In genomic region chr16:56606071-56606687, GRCh38 we compare ENCODE assay signal across 9 cellular contexts. TPM values are rescaled to one million over a fixed set of nuclear protein-coding genes. Genes with fewer than 3 reads are reported as not detected.
A peak's percentile ranks its signal among the peaks of the same experiment; 100 is the strongest.
DNase-seq lines count a peak whose midpoint lies in the region; ATAC-seq, FAIRE-seq and TF ChIP-seq lines count a peak whose summit lies in the region.
"Had no signal": no experiment of that assay in that cellular context is flagged by ENCODE, and none has a peak within 500 bp of the region (broad histone marks: within the 10 kb centered on the region; RNA-seq: fewer than 3 reads in every experiment).

No MANE protein-coding gene starts in this region.

- BruUV-seq in endothelial cell of umbilical vein (replicated peaks; lab: Mats Ljungman, UMichigan) = no TSS peak

- ATAC-seq in pancreas (no peak), HG03095 (IDR thresholded peaks at IDR 0.05; ENCODE audit: unreplicated experiment) (no peak), GM21367 (IDR thresholded peaks at IDR 0.05; ENCODE audit: unreplicated experiment) (no peak)

- peaks cover 0 to 4% of the 10 kb centered on the region in 2 donors for H3K36me3 Mint-ChIP-seq in CD4-positive, alpha-beta memory T cell

- peaks cover 0 to 3% of the 10 kb centered on the region in 2 donors for H3K27me3 Mint-ChIP-seq in CD4-positive, alpha-beta memory T cell

- H3K9me3 Mint-ChIP-seq in CD4-positive, alpha-beta memory T cell = no peaks in the 10 kb centered on the region

- CTCF ChIA-PET in CD4-positive, alpha-beta memory T cell (lab: Charles Lee; ENCODE audit: partially characterized antibody) = interaction anchor here (1.1 to 3.3 kb wide), 2 partner anchors 96 kb away, joined by 6 to 37 read pairs; no protein-coding TSS in a partner anchor
- CTCF ChIA-PET in endothelial cell of umbilical vein (lab: Charles Lee) = interaction anchor here (1.0 to 7.8 kb wide), 6 partner anchors 19 to 122 kb away, joined by 4 to 118 read pairs (median 4); partner anchors contain the start of gene MT1E

- H3K27me3 ChIP-seq in CD4-positive, alpha-beta memory T cell (ENCODE audit: insufficient read depth, low read length) = no peaks in the 10 kb centered on the region
- H3K27me3 ChIP-seq in Peyer's patch (no peaks in the 10 kb centered on the region), endothelial cell of umbilical vein (ENCODE audit: control insufficient read depth in 2 of 2, insufficient read depth in 2 of 2, low read length in 2 of 2) (no peaks in the 10 kb centered on the region), pancreas (no peaks in the 10 kb centered on the region)

- intact Hi-C loops in CD4-positive, alpha-beta memory T cell (cut with micrococcal nuclease) = no loop called here
- intact Hi-C loops in endothelial cell of umbilical vein (cut with micrococcal nuclease) = loop anchor here (2.0 kb wide), 2 partner anchors 155 to 581 kb away; partner anchors contain the start of genes NUDT21, OGFOD1, PSME3IP1 and RSPRY1
- intact Hi-C loops in pancreas (cut with DNase I) = no loop called here

- no peaks in the 10 kb centered on the region for H3K9me3 ChIP-seq in CD4-positive, alpha-beta memory T cell (ENCODE audit: control insufficient read depth in 1 of 2, low read length in 2 of 2)
- no peaks in the 10 kb centered on the region for H3K9me3 ChIP-seq in Peyer's patch
- H3K9me3 ChIP-seq in endothelial cell of umbilical vein (replicated peaks; ENCODE audit: control insufficient read depth, insufficient read depth, low read length) = no peaks in the 10 kb centered on the region
- H3K9me3 ChIP-seq in pancreas = no peaks in the 10 kb centered on the region

- H2AFZ ChIP-seq in endothelial cell of umbilical vein (ENCODE audit: low read depth, low read length) = no peak overlapping the region

- peaks cover 12% of the 10 kb centered on the region for H3K79me2 ChIP-seq in endothelial cell of umbilical vein (ENCODE audit: control insufficient read depth, insufficient read depth, low read length)

- H3K27ac Mint-ChIP-seq in CD4-positive, alpha-beta memory T cell = peak overlapping the region; percentile 15 to 93 (median 88)

- H3K4me2 ChIP-seq in endothelial cell of umbilical vein (ENCODE audit: insufficient read depth, low read length) = peak overlapping the region; percentile 77
- H3K4me2 ChIP-seq: KMS-11 had no signal

- TF ChIP-seq CTCF in Peyer's patch (IDR thresholded peaks at IDR 0.05) (no peak), endothelial cell of umbilical vein (IDR thresholded peaks at IDR 0.05; ENCODE audit: extremely low read depth in 1 of 2, insufficient read depth in 1 of 2, low read depth in 1 of 2, low read length in 2 of 2) (no peak), pancreas (IDR thresholded peaks at IDR 0.05) (no peak)

- H3K4me1 Mint-ChIP-seq in CD4-positive, alpha-beta memory T cell = peaks cover 22 to 47% (median 37%) of the 10 kb centered on the region in 4 donors

- no peak overlapping the region for H3K4me3 ChIP-seq in CD4-positive, alpha-beta memory T cell (ENCODE audit: low read length in 2 of 2)
- no peak overlapping the region for H3K4me3 ChIP-seq in Peyer's patch
- H3K4me3 ChIP-seq in endothelial cell of umbilical vein (replicated peaks in 1 of 3; ENCODE audit: insufficient read depth in 1 of 3, low read depth in 1 of 3, low read length in 3 of 3) = peak overlapping the region in 1 of 3 experiments; percentile 8
- H3K4me3 ChIP-seq in pancreas = no peak overlapping the region

- no peaks in the 10 kb centered on the region for H4K20me1 ChIP-seq in endothelial cell of umbilical vein (replicated peaks; ENCODE audit: control insufficient read depth, extremely low read depth, insufficient read depth, low read length)

- FAIRE-seq in endothelial cell of umbilical vein (lab: Jason Lieb, UNC) = peak; percentile 50
- no peak for FAIRE-seq in pancreas (lab: Jason Lieb, UNC)

- H3K36me3 ChIP-seq in CD4-positive, alpha-beta memory T cell (ENCODE audit: insufficient read depth, low read length) = no peaks in the 10 kb centered on the region
- H3K36me3 ChIP-seq in Peyer's patch (no peaks in the 10 kb centered on the region), endothelial cell of umbilical vein (ENCODE audit: control insufficient read depth in 2 of 2, extremely low read depth in 1 of 2, insufficient read depth in 2 of 2, low read length in 2 of 2) (no peaks in the 10 kb centered on the region), pancreas (no peaks in the 10 kb centered on the region)

- peak overlapping the region in 5 of 8 donors; percentile 17 to 74 (median 55) for H3K4me3 Mint-ChIP-seq in CD4-positive, alpha-beta memory T cell

- no peak overlapping the region for H3K27ac ChIP-seq in CD4-positive, alpha-beta memory T cell (ENCODE audit: low read depth, low read length)
- peak overlapping the region; percentile 75 to 93 (median 84) for H3K27ac ChIP-seq in Peyer's patch
- peak overlapping the region; percentile 99 for H3K27ac ChIP-seq in endothelial cell of umbilical vein (ENCODE audit: insufficient read depth, low read depth, low read length)
- peak overlapping the region; percentile 78 to 94 (median 90) for H3K27ac ChIP-seq in pancreas
- H3K27ac ChIP-seq: KMS-11 had no signal

- peaks cover 42% of the 10 kb centered on the region for H3K4me1 ChIP-seq in CD4-positive, alpha-beta memory T cell (ENCODE audit: insufficient read depth, low read length)
- H3K4me1 ChIP-seq in Peyer's patch = peaks cover 0 to 14% (median 7%) of the 10 kb centered on the region in 4 donors
- peaks cover 42% of the 10 kb centered on the region for H3K4me1 ChIP-seq in endothelial cell of umbilical vein (ENCODE audit: control insufficient read depth, extremely low read depth, insufficient read depth, low read length)
- peaks cover 0 to 20% (median 0%) of the 10 kb centered on the region in 3 donors for H3K4me1 ChIP-seq in pancreas

- 67 to 70% methylated on average over 4 of the region's 4 CpGs for WGBS in pancreas, 2 donors

- no peaks in the 10 kb centered on the region for H3K9me1 ChIP-seq in endothelial cell of umbilical vein (replicated peaks; ENCODE audit: control insufficient read depth, extremely low read depth, insufficient read depth, low read length)

- no peak for DNase-seq in CD4-positive, alpha-beta memory T cell
- DNase-seq in Peyer's patch (peak in 1 of 3 donors; percentile 62), endothelial cell of umbilical vein (ENCODE audit: low read depth, low spot score) (no peak), pancreas (no peak), KG1 (lab: John Stamatoyannopoulos, UW) (no peak)
- no peak for DNase-seq in stimulated activated CD4-positive, alpha-beta T cell treated with anti-CD3 and anti-CD28 coated beads, Interleukin-12 subunit alpha, Interleukin-12 subunit beta, amount 100 ng/mL, for 4 hours

- POLR2A ChIA-PET in CD4-positive, alpha-beta memory T cell (lab: Charles Lee; ENCODE audit: partially characterized antibody) = interaction anchor here (1.8 to 4.7 kb wide), 4 partner anchors 37 to 95 kb away, joined by 6 to 22 read pairs (median 14); partner anchors contain the start of genes BBS2 and MT1X
- POLR2A ChIA-PET in endothelial cell of umbilical vein (lab: Charles Lee) = interaction anchor here (0.7 to 3.4 kb wide), 4 partner anchors 12 to 89 kb away, joined by 3 to 20 read pairs (median 5); partner anchors contain the start of gene MT1E

- dilution Hi-C loops in endothelial cell of umbilical vein (cut with MboI; ENCODE audit: extremely low pct_ligation_motif_present, low sequenced_read_pairs) = no loop called here

- H3K9ac ChIP-seq in endothelial cell of umbilical vein (replicated peaks; ENCODE audit: extremely low read depth, insufficient read depth, low read length) = peak overlapping the region; percentile 77
- H3K9ac ChIP-seq: KMS-11 had no signal

- TF ChIP-seq POLR2A in Peyer's patch (IDR thresholded peaks at IDR 0.05) (no peak), endothelial cell of umbilical vein (IDR thresholded peaks at IDR 0.05; ENCODE audit: low read depth, low read length) (no peak)

RNA-seq across cellular contexts. Expression of gene MT2A, which starts 2.2 kb away (rescaled TPM):
- total RNA-seq in CD4-positive, alpha-beta memory T cell = 10 to 100 TPM; 15.8 to 17.7 TPM
- 100 to 1,000 TPM in 1 of 2 donors, 10 to 100 TPM in 1; 87.5 to 226 TPM for polyA plus RNA-seq in CD4-positive, alpha-beta memory T cell
- total RNA-seq in Peyer's patch (1,000 to 10,000 TPM in 1 of 4 donors, 100 to 1,000 TPM in 1, 10 to 100 TPM in 2; 33.2 to 1,072 (median 216) TPM), endothelial cell of umbilical vein (1,337 and 1,517 TPM in 2 replicates), pancreas (100 to 1,000 TPM in 3 of 6 donors, 10 to 100 TPM in 3; 71.0 to 389 (median 110) TPM)
- polyA plus RNA-seq in endothelial cell of umbilical vein (260 and 276 TPM in 2 replicates), pancreas (100 to 1,000 TPM; 254 to 495 TPM)
- polyA plus RNA-seq in endothelial cell of umbilical vein (2011; cell fraction: cytosol; rRNA removed) = 433 and 536 TPM in 2 replicates
- 161 and 174 TPM in 2 replicates for polyA plus RNA-seq in endothelial cell of umbilical vein (2011; cell fraction: nucleus; rRNA removed)
- 4,187 and 5,829 TPM in 2 replicates for polyA plus RNA-seq in endothelial cell of umbilical vein (2012)
- 94.1 and 153 TPM in 2 replicates for polyA minus RNA-seq in endothelial cell of umbilical vein
- 123 TPM for polyA minus RNA-seq in endothelial cell of umbilical vein (2011; cell fraction: cytosol; rRNA and poly(A)+ RNA removed)
- polyA minus RNA-seq in endothelial cell of umbilical vein (2011; cell fraction: nucleus; rRNA and poly(A)+ RNA removed) = 54.8 and 79.2 TPM in 2 replicates

RNA-seq across cellular contexts. Expression of gene MT3, which starts 16.9 kb away (rescaled TPM):
- not detected for total RNA-seq in CD4-positive, alpha-beta memory T cell
- polyA plus RNA-seq in CD4-positive, alpha-beta memory T cell = 1 to 10 TPM in 1 of 2 donors, not detected in 1; 1.1 TPM
- not detected for total RNA-seq in Peyer's patch
- not detected in 2 replicates for total RNA-seq in endothelial cell of umbilical vein
- 0.37 TPM in 1 of 2 replicates, not detected in the other for polyA plus RNA-seq in endothelial cell of umbilical vein
- polyA plus RNA-seq in endothelial cell of umbilical vein (2011; cell fraction: cytosol; rRNA removed) = 0.30 TPM in 1 of 2 replicates, not detected in the other
- not detected in 2 replicates for polyA plus RNA-seq in endothelial cell of umbilical vein (2011; cell fraction: nucleus; rRNA removed)
- polyA plus RNA-seq in endothelial cell of umbilical vein (2012) = 0.44 TPM in 1 of 2 replicates, not detected in the other
- polyA minus RNA-seq in endothelial cell of umbilical vein = not detected in 2 replicates
- not detected for polyA minus RNA-seq in endothelial cell of umbilical vein (2011; cell fraction: cytosol; rRNA and poly(A)+ RNA removed)
- polyA minus RNA-seq in endothelial cell of umbilical vein (2011; cell fraction: nucleus; rRNA and poly(A)+ RNA removed) = not detected in 2 replicates
- under 1 TPM in 2 of 6 donors, not detected in 4; 0.41 to 0.43 TPM for total RNA-seq in pancreas
- polyA plus RNA-seq in pancreas = 1 to 10 TPM; 1.1 to 4.6 TPM

RNA-seq across cellular contexts. Expression of gene MT1E, which starts 19.4 kb away (rescaled TPM):
- not detected for total RNA-seq in CD4-positive, alpha-beta memory T cell
- 10 to 100 TPM in 1 of 2 donors, 1 to 10 TPM in 1; 6.8 to 16.0 TPM for polyA plus RNA-seq in CD4-positive, alpha-beta memory T cell
- total RNA-seq in Peyer's patch (1,000 to 10,000 TPM in 1 of 4 donors, 100 to 1,000 TPM in 1, 10 to 100 TPM in 2; 53.9 to 2,225 (median 195) TPM), endothelial cell of umbilical vein (201 and 346 TPM in 2 replicates), pancreas (100 to 1,000 TPM in 4 of 6 donors, 10 to 100 TPM in 2; 36.1 to 233 (median 158) TPM)
- polyA plus RNA-seq in endothelial cell of umbilical vein (186 and 208 TPM in 2 replicates), pancreas (100 to 1,000 TPM; 293 to 646 TPM)
- 545 and 811 TPM in 2 replicates for polyA plus RNA-seq in endothelial cell of umbilical vein (2011; cell fraction: cytosol; rRNA removed)
- polyA plus RNA-seq in endothelial cell of umbilical vein (2011; cell fraction: nucleus; rRNA removed) = 176 and 197 TPM in 2 replicates
- polyA plus RNA-seq in endothelial cell of umbilical vein (2012) = 497 and 663 TPM in 2 replicates
- polyA minus RNA-seq in endothelial cell of umbilical vein = 45.8 and 61.2 TPM in 2 replicates
- 46.4 TPM for polyA minus RNA-seq in endothelial cell of umbilical vein (2011; cell fraction: cytosol; rRNA and poly(A)+ RNA removed)
- 17.6 and 21.5 TPM in 2 replicates for polyA minus RNA-seq in endothelial cell of umbilical vein (2011; cell fraction: nucleus; rRNA and poly(A)+ RNA removed)

RNA-seq across cellular contexts. Expression of gene MT1M, which starts 26.3 kb away (rescaled TPM):
- not detected for total RNA-seq in CD4-positive, alpha-beta memory T cell
- not detected for polyA plus RNA-seq in CD4-positive, alpha-beta memory T cell
- total RNA-seq in Peyer's patch (100 to 1,000 TPM in 1 of 4 donors, 10 to 100 TPM in 1, 1 to 10 TPM in 2; 3.5 to 252 (median 11.3) TPM), endothelial cell of umbilical vein (1.8 and 4.6 TPM in 2 replicates), pancreas (10 to 100 TPM in 4 of 6 donors, 1 to 10 TPM in 2; 8.3 to 28.8 (median 11.9) TPM)
- polyA plus RNA-seq in endothelial cell of umbilical vein (4.1 and 4.3 TPM in 2 replicates), pancreas (10 to 100 TPM; 29.7 to 34.6 TPM)
- polyA plus RNA-seq in endothelial cell of umbilical vein (2011; cell fraction: cytosol; rRNA removed) = 5.6 and 6.0 TPM in 2 replicates
- 0.65 and 1.5 TPM in 2 replicates for polyA plus RNA-seq in endothelial cell of umbilical vein (2011; cell fraction: nucleus; rRNA removed)
- polyA plus RNA-seq in endothelial cell of umbilical vein (2012) = 2.2 and 3.2 TPM in 2 replicates
- polyA minus RNA-seq in endothelial cell of umbilical vein = 1.4 and 1.7 TPM in 2 replicates
- polyA minus RNA-seq in endothelial cell of umbilical vein (2011; cell fraction: cytosol; rRNA and poly(A)+ RNA removed) = not detected
- 0.58 TPM in 1 of 2 replicates, not detected in the other for polyA minus RNA-seq in endothelial cell of umbilical vein (2011; cell fraction: nucleus; rRNA and poly(A)+ RNA removed)

RNA-seq across cellular contexts. Expression of gene MT1A, which starts 32.3 kb away (rescaled TPM):
- total RNA-seq in CD4-positive, alpha-beta memory T cell = not detected
- polyA plus RNA-seq in CD4-positive, alpha-beta memory T cell = not detected
- total RNA-seq in Peyer's patch (100 to 1,000 TPM in 1 of 4 donors, not detected in 3; 102 TPM), endothelial cell of umbilical vein (5.4 and 8.4 TPM in 2 replicates), pancreas (1 to 10 TPM; 1.6 to 6.6 (median 4.0) TPM)
- polyA plus RNA-seq in endothelial cell of umbilical vein (2.3 and 6.5 TPM in 2 replicates), pancreas (10 to 100 TPM; 15.0 to 66.7 TPM)
- 8.9 and 15.6 TPM in 2 replicates for polyA plus RNA-seq in endothelial cell of umbilical vein (2011; cell fraction: cytosol; rRNA removed)
- 3.3 and 3.7 TPM in 2 replicates for polyA plus RNA-seq in endothelial cell of umbilical vein (2011; cell fraction: nucleus; rRNA removed)
- 22.0 and 29.7 TPM in 2 replicates for polyA plus RNA-seq in endothelial cell of umbilical vein (2012)
- 3.8 TPM in 1 of 2 replicates, not detected in the other for polyA minus RNA-seq in endothelial cell of umbilical vein
- polyA minus RNA-seq in endothelial cell of umbilical vein (2011; cell fraction: cytosol; rRNA and poly(A)+ RNA removed) = not detected
- polyA minus RNA-seq in endothelial cell of umbilical vein (2011; cell fraction: nucleus; rRNA and poly(A)+ RNA removed) = not detected in 2 replicates

Comparison
In these comparisons a context has a peak if more than half of its experiments do, and no peak if none do; other contexts are left out.
1. RNA of gene MT1E, which starts 19.4 kb away (total RNA-seq): 201 to 346 TPM in endothelial cell of umbilical vein, 53.9 to 2,225 TPM in Peyer's patch and 36.1 to 233 TPM in pancreas; not detected in CD4-positive, alpha-beta memory T cell; every median in the first group is over 10 times any median in the second.